In the genomic region with DNA sequence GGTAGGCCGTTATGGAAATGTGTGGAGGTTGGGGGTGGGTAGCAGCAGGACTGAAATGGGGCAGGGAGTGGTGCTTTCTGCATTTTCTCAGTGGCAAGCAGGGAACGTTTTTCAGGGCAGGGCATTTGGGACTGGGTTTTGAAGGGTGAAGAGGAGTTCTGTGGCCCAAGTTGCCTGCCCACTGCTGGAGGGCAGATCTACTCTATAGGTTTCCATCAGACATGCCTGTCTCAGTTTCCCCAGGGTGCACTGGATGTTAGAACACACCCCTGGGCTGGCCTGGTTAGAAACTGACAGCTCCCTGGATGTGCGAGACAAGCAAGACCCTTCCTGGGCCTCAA, we compare ENCODE assay signal across 1 cellular context.
TF ChIP-seq lines count a peak whose summit lies in the region.

No MANE protein-coding gene starts in this region.

TF ChIP-seq in HepG2, 621 proteins besides CTCF, POLR2A, EP300 and RAD21:
- TF ChIP-seq HNRNPK (IDR thresholded peaks at IDR 0.05; ENCODE audit: low read depth, low read length, poor library complexity, severe bottlenecking) (no peak), FOXJ3 (CRISPR knock-in tag; IDR thresholded peaks at IDR 0.05; ENCODE audit: borderline replicate concordance) (no peak), ONECUT2 (CRISPR knock-in tag; IDR thresholded peaks at IDR 0.05) (no peak)
- TF ChIP-seq, protein P1, sequence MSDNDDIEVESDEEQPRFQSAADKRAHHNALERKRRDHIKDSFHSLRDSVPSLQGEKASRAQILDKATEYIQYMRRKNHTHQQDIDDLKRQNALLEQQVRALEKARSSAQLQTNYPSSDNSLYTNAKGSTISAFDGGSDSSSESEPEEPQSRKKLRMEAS (IDR thresholded peaks at IDR 0.05), result no peak
